Comparison of ENCODE assay signal across 15 cellular contexts in the genomic region with DNA sequence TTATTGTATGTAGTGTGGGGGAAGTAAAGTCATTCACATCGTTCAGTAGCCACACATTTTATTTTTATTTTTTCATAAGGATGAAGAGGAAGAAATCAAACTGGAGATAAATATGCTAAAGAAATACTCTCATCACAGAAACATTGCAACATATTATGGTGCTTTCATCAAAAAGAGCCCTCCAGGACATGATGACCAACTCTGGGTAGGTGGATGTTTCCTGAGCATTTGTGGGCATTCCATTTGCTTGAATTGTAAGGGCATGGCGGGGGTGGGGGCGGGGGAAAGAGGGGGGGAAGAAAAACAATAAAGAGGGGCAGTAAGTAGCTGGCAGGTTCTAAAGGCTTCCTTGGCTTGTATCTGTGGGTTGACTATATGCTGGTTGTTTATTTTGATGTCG.
DNase-seq lines count a peak whose midpoint lies in the region; ATAC-seq, FAIRE-seq and TF ChIP-seq lines count a peak whose summit lies in the region.
"Had no signal": no experiment of that assay in that cellular context is flagged by ENCODE, and none has a peak within 500 bp of the region (broad histone marks: within the 10 kb centered on the region; RNA-seq: fewer than 3 reads in every experiment).

No MANE protein-coding gene starts in this region.

- TF ChIP-seq CTCF in fibroblast of pulmonary artery (IDR thresholded peaks at IDR 0.05; ENCODE audit: low read length, missing control alignments) (no peak), type B pancreatic cell (conservative IDR thresholded peaks at IDR 0.05) (no peak)

- TF ChIP-seq POLR2A in GM12892 (IDR thresholded peaks at IDR 0.05; ENCODE audit: low read depth, low read length): no peak

- no peak for DNase-seq in stimulated activated naive CD8-positive, alpha-beta T cell treated with anti-CD3 and anti-CD28 coated beads, Interleukin-15, Interleukin-2, amounts not matched to agents 100 U/mL and 50 U/mL, for 24 hours
- DNase-seq in fibroblast of pulmonary artery (ENCODE audit: low read depth) (peak; percentile 50), type B pancreatic cell (ENCODE audit: extremely low spot score, unreplicated experiment) (no peak), GM12892 (ENCODE audit: insufficient read length) (no peak)
- DNase-seq in effector CD4-positive, alpha-beta T cell: no peak
- DNase-seq: spleen had no signal

- no peak for FAIRE-seq in GM12892 (lab: Jason Lieb, UNC)
- FAIRE-seq: RCC 7860 had no signal

- peak overlapping the region; percentile 59 for H3K4me3 Mint-ChIP-seq in stimulated activated naive CD8-positive, alpha-beta T cell treated with anti-CD3 and anti-CD28 coated beads, Interleukin-15, Interleukin-2, amounts not matched to agents 100 ng/mL and 50 ng/mL, for 24 hours
- peak overlapping the region; percentile 65 for H3K4me3 Mint-ChIP-seq in activated T-helper 17 cell treated with anti-CD3 and anti-CD28 coated beads, Interleukin-2, amount 50 U/mL, for 72 hours
- no peak overlapping the region for H3K4me3 Mint-ChIP-seq in type B pancreatic cell
- H3K4me3 Mint-ChIP-seq: brain, endodermal cell had no signal

- no peak overlapping the region for H3K4me3 ChIP-seq in fibroblast of pulmonary artery (replicated peaks; ENCODE audit: low read depth, low read length)
- H3K4me3 ChIP-seq: mucosa of descending colon, spleen had no signal

- no peak for ATAC-seq in stimulated activated naive CD8-positive, alpha-beta T cell treated with anti-CD3 and anti-CD28 coated beads, Interleukin-15, Interleukin-2, amounts not matched to agents 100 U/mL and 50 U/mL, for 24 hours
- ATAC-seq in activated T-helper 17 cell treated with anti-CD3 and anti-CD28 coated beads, Interleukin-2, amount 50 U/mL, for 72 hours (replicated peaks): no peak
- no peak for ATAC-seq in HG03175 (IDR thresholded peaks at IDR 0.05; ENCODE audit: unreplicated experiment)

- peaks cover 84% of the 10 kb centered on the region for H3K4me1 Mint-ChIP-seq in stimulated activated naive CD8-positive, alpha-beta T cell treated with anti-CD3 and anti-CD28 coated beads, Interleukin-15, Interleukin-2, amounts not matched to agents 100 ng/mL and 50 ng/mL, for 24 hours (ENCODE audit: low read depth)
- peaks cover 48% of the 10 kb centered on the region for H3K4me1 Mint-ChIP-seq in activated T-helper 17 cell treated with anti-CD3 and anti-CD28 coated beads, Interleukin-2, amount 50 U/mL, for 72 hours
- H3K4me1 Mint-ChIP-seq in type B pancreatic cell (ENCODE audit: unreplicated experiment): peaks cover 37% of the 10 kb centered on the region

- no peaks in the 10 kb centered on the region for H3K27me3 Mint-ChIP-seq in stimulated activated naive CD8-positive, alpha-beta T cell treated with anti-CD3 and anti-CD28 coated beads, Interleukin-15, Interleukin-2, amounts not matched to agents 100 ng/mL and 50 ng/mL, for 24 hours
- H3K27me3 Mint-ChIP-seq in activated T-helper 17 cell treated with anti-CD3 and anti-CD28 coated beads, Interleukin-2, amount 50 U/mL, for 72 hours: no peaks in the 10 kb centered on the region
- H3K27me3 Mint-ChIP-seq in type B pancreatic cell: no peaks in the 10 kb centered on the region
- H3K27me3 Mint-ChIP-seq: B cell, brain had no signal

- no peaks in the 10 kb centered on the region for H3K9me3 Mint-ChIP-seq in stimulated activated naive CD8-positive, alpha-beta T cell treated with anti-CD3 and anti-CD28 coated beads, Interleukin-15, Interleukin-2, amounts not matched to agents 100 ng/mL and 50 ng/mL, for 24 hours
- no peaks in the 10 kb centered on the region for H3K9me3 Mint-ChIP-seq in activated T-helper 17 cell treated with anti-CD3 and anti-CD28 coated beads, Interleukin-2, amount 50 U/mL, for 72 hours
- H3K9me3 Mint-ChIP-seq in type B pancreatic cell: no peaks in the 10 kb centered on the region
- H3K9me3 Mint-ChIP-seq: brain; endodermal cell; T-helper 1 cell treated with Interleukin-12 subunit alpha and Interleukin-12 subunit beta and Interleukin-4 antibody, amounts not matched to agents 30 μg/mL and 1 μg/mL, for 36 hours had no signal

- H3K36me3 Mint-ChIP-seq in stimulated activated naive CD8-positive, alpha-beta T cell treated with anti-CD3 and anti-CD28 coated beads, Interleukin-15, Interleukin-2, amounts not matched to agents 100 ng/mL and 50 ng/mL, for 24 hours (ENCODE audit: low read depth): peaks cover 17% of the 10 kb centered on the region
- peaks cover 43% of the 10 kb centered on the region for H3K36me3 Mint-ChIP-seq in activated T-helper 17 cell treated with anti-CD3 and anti-CD28 coated beads, Interleukin-2, amount 50 U/mL, for 72 hours (ENCODE audit: low read depth)
- H3K36me3 Mint-ChIP-seq in type B pancreatic cell: peaks cover 22% of the 10 kb centered on the region

- peak overlapping the region; percentile 47 for H3K27ac Mint-ChIP-seq in stimulated activated naive CD8-positive, alpha-beta T cell treated with anti-CD3 and anti-CD28 coated beads, Interleukin-15, Interleukin-2, amounts not matched to agents 100 ng/mL and 50 ng/mL, for 24 hours
- H3K27ac Mint-ChIP-seq in activated T-helper 17 cell treated with anti-CD3 and anti-CD28 coated beads, Interleukin-2, amount 50 U/mL, for 72 hours: peak overlapping the region; percentile 49
- peak overlapping the region; percentile 0 for H3K27ac Mint-ChIP-seq in type B pancreatic cell
